Comparison of ENCODE assay signal across 23 cellular contexts in genomic region chr7:117094457-117094856, GRCh38.
DNase-seq lines count a peak whose midpoint lies in the region; ATAC-seq, FAIRE-seq and TF ChIP-seq lines count a peak whose summit lies in the region.
"Had no signal": no experiment of that assay in that cellular context is flagged by ENCODE, and none has a peak within 500 bp of the region (broad histone marks: within the 10 kb centered on the region; RNA-seq: fewer than 3 reads in every experiment).

No MANE protein-coding gene starts in this region.

- H3K36me3 Mint-ChIP-seq in activated naive CD8-positive, alpha-beta T cell treated with anti-CD3 and anti-CD28 coated beads, Interleukin-2, amount 10 ng/mL, durations not matched to agents 7 days and 5 days, result peaks cover 2% of the 10 kb centered on the region
- no peaks in the 10 kb centered on the region for H3K36me3 Mint-ChIP-seq in activated naive CD8-positive, alpha-beta T cell treated with anti-CD3 and anti-CD28 coated beads for 36 hours
- no peaks in the 10 kb centered on the region for H3K36me3 Mint-ChIP-seq in neural crest cell (ENCODE audit: low read depth)
- H3K36me3 Mint-ChIP-seq: CD8-positive, alpha-beta memory T cell; IgD-negative memory B cell had no signal

- peaks cover 2% of the 10 kb centered on the region for H3K9me3 Mint-ChIP-seq in activated naive CD8-positive, alpha-beta T cell treated with anti-CD3 and anti-CD28 coated beads, Interleukin-2, amount 10 ng/mL, durations not matched to agents 7 days and 5 days
- no peaks in the 10 kb centered on the region for H3K9me3 Mint-ChIP-seq in activated naive CD8-positive, alpha-beta T cell treated with anti-CD3 and anti-CD28 coated beads for 36 hours
- no peaks in the 10 kb centered on the region for H3K9me3 Mint-ChIP-seq in neural crest cell
- H3K9me3 Mint-ChIP-seq: CD4-positive, CD25-positive, alpha-beta regulatory T cell; CD8-positive, alpha-beta memory T cell; IgD-negative memory B cell had no signal

- no peak for DNase-seq in activated naive CD8-positive, alpha-beta T cell treated with anti-CD3 and anti-CD28 coated beads, Interleukin-2, amount 10 ng/mL, durations not matched to agents 7 days and 5 days
- no peak for DNase-seq in activated naive CD8-positive, alpha-beta T cell treated with anti-CD3 and anti-CD28 coated beads for 36 hours
- DNase-seq in IMR-90 (no peak), K562 (ENCODE audit: extremely low read depth in 1 of 4, low spot score in 3 of 4) (no peak), neural crest cell (ENCODE audit: low read depth, low spot score) (no peak), spleen (no peak), GM19238 (ENCODE audit: insufficient read length, low spot score) (no peak)
- DNase-seq: ACHN; BE2C; C1 segment of cervical spinal cord; CD8-positive, alpha-beta memory T cell; COR-L47; DMS 273 treated with DMSO at 0.1 percent for 48 hours; DMS53; DND-41; EL had no signal

- no peak overlapping the region for H2BK5ac ChIP-seq in IMR-90 (ENCODE audit: low read depth, low read length, poor library complexity, severe bottlenecking)

- POLR2A ChIA-PET in activated naive CD8-positive, alpha-beta T cell treated with anti-CD3 and anti-CD28 coated beads, Interleukin-2, amount 10 ng/mL, durations not matched to agents 7 days and 5 days (lab: Charles Lee), result no interaction called here
- POLR2A ChIA-PET in IMR-90 (lab: Charles Lee; ENCODE audit: unreplicated experiment), result no interaction called here
- POLR2A ChIA-PET in K562 (lab: Yijun Ruan, JAX), result interaction anchor here (0.6 kb wide), 1 partner anchor 162 kb away, joined by 3 read pairs; no protein-coding TSS in a partner anchor

- H3K27me3 ChIP-seq in IMR-90 (ENCODE audit: control insufficient read depth, insufficient read depth, low read length) (no peaks in the 10 kb centered on the region), K562 (ENCODE audit: control insufficient read depth in 2 of 2, insufficient read depth in 2 of 2, low read length in 2 of 2) (no peaks in the 10 kb centered on the region), spleen (replicated peaks in 1 of 7) (no peaks in the 10 kb centered on the region)
- H3K27me3 ChIP-seq: BE2C had no signal

- dilution Hi-C loops in IMR-90 (cut with HindIII; ENCODE audit: low sequenced_read_pairs, unreplicated experiment), result no loop called here

- H3K4me3 ChIP-seq in IMR-90 (ENCODE audit: insufficient read depth, low read depth, low read length), result no peak overlapping the region
- no peak overlapping the region for H3K4me3 ChIP-seq in K562
- H3K4me3 ChIP-seq in spleen, result no peak overlapping the region
- H3K4me3 ChIP-seq: GM12878 had no signal

- TF ChIP-seq EP300 in K562 (IDR thresholded peaks at IDR 0.05; ENCODE audit: low read length), result no peak

- H3K4me2 ChIP-seq in IMR-90 (ENCODE audit: low read depth, low read length), result no peak overlapping the region
- no peak overlapping the region for H3K4me2 ChIP-seq in K562 (ENCODE audit: insufficient read depth, low read length)

- no peak for TF ChIP-seq CTCF in IMR-90 (conservative IDR thresholded peaks at IDR 0.05; ENCODE audit: low read depth, low read length)
- no peak for TF ChIP-seq CTCF in K562 (IDR thresholded peaks at IDR 0.05 in 2 of 3, conservative IDR thresholded peaks at IDR 0.05 in 1 of 3; ENCODE audit: insufficient read depth in 2 of 3, low read depth in 1 of 3, low read length in 3 of 3)
- TF ChIP-seq CTCF in neural crest cell (conservative IDR thresholded peaks at IDR 0.05), result no peak
- no peak for TF ChIP-seq CTCF in spleen (IDR thresholded peaks at IDR 0.05 in 8 of 11, conservative IDR thresholded peaks at IDR 0.05 in 3 of 11)

- H4K91ac ChIP-seq in IMR-90 (ENCODE audit: insufficient read depth, low read depth, low read length), result no peak overlapping the region

- H3K36me3 ChIP-seq in IMR-90 (ENCODE audit: control insufficient read depth, insufficient read depth, low read length) (no peaks in the 10 kb centered on the region), K562 (ENCODE audit: control insufficient read depth, insufficient read depth, low read length) (peaks cover 22% of the 10 kb centered on the region; the same call in 2 of the 3 replicates), spleen (no peaks in the 10 kb centered on the region)
- H3K36me3 ChIP-seq: BE2C had no signal

- H3K27ac Mint-ChIP-seq in activated naive CD8-positive, alpha-beta T cell treated with anti-CD3 and anti-CD28 coated beads, Interleukin-2, amount 10 ng/mL, durations not matched to agents 7 days and 5 days, result peak overlapping the region; percentile 72
- H3K27ac Mint-ChIP-seq in activated naive CD8-positive, alpha-beta T cell treated with anti-CD3 and anti-CD28 coated beads for 36 hours, result no peak overlapping the region
- peak overlapping the region; percentile 7 for H3K27ac Mint-ChIP-seq in neural crest cell (ENCODE audit: unreplicated experiment)
- H3K27ac Mint-ChIP-seq: CD4-positive, CD25-positive, alpha-beta regulatory T cell; IgD-negative memory B cell had no signal

- ATAC-seq in activated naive CD8-positive, alpha-beta T cell treated with anti-CD3 and anti-CD28 coated beads, Interleukin-2, amount 10 ng/mL, durations not matched to agents 7 days and 5 days (ENCODE audit: low read depth), result peak; percentile 72
- no peak for ATAC-seq in IMR-90 (ENCODE audit: low read depth)
- peak; percentile 10; the same call in 1 of the 3 replicates for ATAC-seq in K562
- ATAC-seq: GM12878, HCT116 had no signal

- WGBS in IMR-90 (ENCODE audit: extremely low coverage in 2 of 2, insufficient read length in 1 of 2), 2 experiments, result 100% methylated on average over 1 of the region's 3 CpGs; no CpG with 5 or more reads in 1 of the 2 experiments
- 57% methylated on average over 3 of the region's 3 CpGs for WGBS in K562 (ENCODE audit: insufficient coverage, low coverage, missing lambda C conversion rate)
- 75 to 88% (median 79%) methylated on average over 3 of the region's 3 CpGs for WGBS in spleen, 5 donors

- CTCF ChIA-PET in IMR-90 (lab: Yijun Ruan, JAX), result no interaction called here
- CTCF ChIA-PET in K562 (lab: Yijun Ruan, JAX; ENCODE audit: low intra/inter-chr PET ratio), result no interaction called here

- no peak for TF ChIP-seq POLR2A in IMR-90 (IDR thresholded peaks at IDR 0.05; ENCODE audit: low read depth, low read length)
- TF ChIP-seq POLR2A in K562 (conservative IDR thresholded peaks at IDR 0.05), result no peak
- TF ChIP-seq POLR2A in spleen (IDR thresholded peaks at IDR 0.05), result no peak

- 0 out of 2 replicates have a peak overlapping the region, but pooled peaks have one; percentile 32 for H3K23ac ChIP-seq in IMR-90 (ENCODE audit: low read depth, low read length)

- H3K27me3 Mint-ChIP-seq in activated naive CD8-positive, alpha-beta T cell treated with anti-CD3 and anti-CD28 coated beads, Interleukin-2, amount 10 ng/mL, durations not matched to agents 7 days and 5 days, result no peaks in the 10 kb centered on the region
- no peaks in the 10 kb centered on the region for H3K27me3 Mint-ChIP-seq in activated naive CD8-positive, alpha-beta T cell treated with anti-CD3 and anti-CD28 coated beads for 36 hours
- H3K27me3 Mint-ChIP-seq in neural crest cell (ENCODE audit: low read depth), result no peaks in the 10 kb centered on the region
- H3K27me3 Mint-ChIP-seq: CD4-positive, CD25-positive, alpha-beta regulatory T cell; CD8-positive, alpha-beta memory T cell; IgD-negative memory B cell had no signal

- H2AK5ac ChIP-seq in IMR-90 (ENCODE audit: low read depth, low read length), result no peak overlapping the region

- peaks cover 47% of the 10 kb centered on the region for H3K79me2 ChIP-seq in K562 (ENCODE audit: control insufficient read depth, insufficient read depth, low read length)

- H3K18ac ChIP-seq in IMR-90 (ENCODE audit: low read depth, low read length), result no peak overlapping the region

- H2AK9ac ChIP-seq in IMR-90 (replicated peaks; ENCODE audit: low read depth, low read length, poor library complexity), result no peak overlapping the region

- H3K4ac ChIP-seq in IMR-90 (ENCODE audit: low read depth, low read length), result no peak overlapping the region

- H3K9ac ChIP-seq in IMR-90 (ENCODE audit: low read depth, low read length) (no peak overlapping the region), K562 (ENCODE audit: insufficient read depth in 1 of 2, low read depth in 2 of 2, low read length in 2 of 2) (no peak overlapping the region)

- no peak overlapping the region for H3K14ac ChIP-seq in IMR-90 (replicated peaks; ENCODE audit: low read depth, low read length)

- peaks cover 25 to 35% of the 10 kb centered on the region in 2 experiments for H3K79me1 ChIP-seq in IMR-90 (ENCODE audit: low read depth in 1 of 2, low read length in 2 of 2)

- H3K4me1 Mint-ChIP-seq in activated naive CD8-positive, alpha-beta T cell treated with anti-CD3 and anti-CD28 coated beads, Interleukin-2, amount 10 ng/mL, durations not matched to agents 7 days and 5 days, result peaks cover 10% of the 10 kb centered on the region
- H3K4me1 Mint-ChIP-seq in activated naive CD8-positive, alpha-beta T cell treated with anti-CD3 and anti-CD28 coated beads for 36 hours, result peaks cover 7% of the 10 kb centered on the region
- no peaks in the 10 kb centered on the region for H3K4me1 Mint-ChIP-seq in neural crest cell
- H3K4me1 Mint-ChIP-seq: CD8-positive, alpha-beta memory T cell had no signal

- TF ChIP-seq RAD21 in IMR-90 (IDR thresholded peaks at IDR 0.05; ENCODE audit: low read length) (no peak), K562 (CRISPR knock-in tag; conservative IDR thresholded peaks at IDR 0.05 in 1 of 2, IDR thresholded peaks at IDR 0.05 in 1 of 2) (no peak)

- H3K56ac ChIP-seq in IMR-90 (ENCODE audit: extremely low read depth, insufficient read depth, low read length), result no peak overlapping the region

- peak overlapping the region; percentile 52 for H3K4me3 Mint-ChIP-seq in activated naive CD8-positive, alpha-beta T cell treated with anti-CD3 and anti-CD28 coated beads, Interleukin-2, amount 10 ng/mL, durations not matched to agents 7 days and 5 days
- no peak overlapping the region for H3K4me3 Mint-ChIP-seq in activated naive CD8-positive, alpha-beta T cell treated with anti-CD3 and anti-CD28 coated beads for 36 hours
- no peak overlapping the region for H3K4me3 Mint-ChIP-seq in neural crest cell
- H3K4me3 Mint-ChIP-seq: CD4-positive, CD25-positive, alpha-beta regulatory T cell; CD8-positive, alpha-beta memory T cell; IgD-negative memory B cell had no signal

- H2AFZ ChIP-seq in IMR-90 (replicated peaks; ENCODE audit: low read length, poor library complexity) (no peak overlapping the region), K562 (ENCODE audit: low read depth, low read length) (no peak overlapping the region)

- intact Hi-C loops in IMR-90 (cut with micrococcal nuclease), result no loop called here
- intact Hi-C loops in K562 (cut with micrococcal nuclease), result no loop called here
- intact Hi-C loops in spleen (cut with DNase I; ENCODE audit: low total_unique reads), result no loop called here

- no peak overlapping the region for H3K27ac ChIP-seq in IMR-90 (ENCODE audit: insufficient read depth, low read length)
- H3K27ac ChIP-seq in K562 (ENCODE audit: extremely low read depth, low read depth, low read length), result no peak overlapping the region
- no peak overlapping the region for H3K27ac ChIP-seq in spleen

- H3K9me1 ChIP-seq in IMR-90 (ENCODE audit: insufficient read depth, low read length) (peaks cover 14% of the 10 kb centered on the region), K562 (ENCODE audit: control insufficient read depth, insufficient read depth, low read length) (no peaks in the 10 kb centered on the region)

- no peak overlapping the region for H2BK120ac ChIP-seq in IMR-90 (ENCODE audit: low read depth, low read length)

- H4K5ac ChIP-seq in IMR-90 (ENCODE audit: low read depth, low read length), result no peak overlapping the region

- peaks cover 5% of the 10 kb centered on the region for H3K4me1 ChIP-seq in IMR-90 (ENCODE audit: control insufficient read depth, insufficient read depth, low read length)
- H3K4me1 ChIP-seq in K562 (replicated peaks in 1 of 2; ENCODE audit: control insufficient read depth in 2 of 2, insufficient read depth in 2 of 2, low read length in 2 of 2), result peaks cover 0 to 17% of the 10 kb centered on the region in 2 experiments; a peak in 4 of 5 replicates
- peaks cover 0 to 8% (median 3%) of the 10 kb centered on the region in 6 donors for H3K4me1 ChIP-seq in spleen

- no TSS peak for BruUV-seq in IMR-90 (replicated peaks; lab: Mats Ljungman, UMichigan)
- no TSS peak for BruUV-seq in K562 (replicated peaks; lab: Mats Ljungman, UMichigan)

- no peak overlapping the region for H2BK15ac ChIP-seq in IMR-90 (ENCODE audit: low read depth, low read length)

- no peak overlapping the region for H4K8ac ChIP-seq in IMR-90 (ENCODE audit: low read depth in 2 of 2, low read length in 2 of 2)

- H3K9me3 ChIP-seq in IMR-90 (ENCODE audit: control insufficient read depth, insufficient read depth, low read length) (no peaks in the 10 kb centered on the region), K562 (replicated peaks; ENCODE audit: control insufficient read depth, insufficient read depth, low read depth, low read length) (no peaks in the 10 kb centered on the region), spleen (no peaks in the 10 kb centered on the region)
- H3K9me3 ChIP-seq: BE2C had no signal

- FAIRE-seq in K562 (lab: Jason Lieb, UNC), result no peak
- FAIRE-seq: A204.1, GM12878, GM19239, HTR-8/SVneo had no signal

- H4K20me1 ChIP-seq in IMR-90 (ENCODE audit: insufficient read depth, low read length) (peaks cover 6% of the 10 kb centered on the region), K562 (replicated peaks; ENCODE audit: control insufficient read depth, insufficient read depth, low read length) (peaks cover 4% of the 10 kb centered on the region; the same call in 1 of the 2 replicates)

- in situ Hi-C loops in IMR-90 (cut with MboI; ENCODE audit: low sequenced_read_pairs) (no loop called here), K562 (cut with MboI) (no loop called here)

- no peak overlapping the region for H2BK20ac ChIP-seq in IMR-90 (ENCODE audit: low read depth, low read length)
